ENCODE assay signal across 8 cellular contexts in genomic region chr6:99393698-99394531, GRCh38. TPM values are rescaled to one million over a fixed set of nuclear protein-coding genes. Genes with fewer than 3 reads are reported as not detected.
A peak's percentile ranks its signal among the peaks of the same experiment; 100 is the strongest.
DNase-seq lines count a peak whose midpoint lies in the region; ATAC-seq and TF ChIP-seq lines count a peak whose summit lies in the region.

A gene with protein sequence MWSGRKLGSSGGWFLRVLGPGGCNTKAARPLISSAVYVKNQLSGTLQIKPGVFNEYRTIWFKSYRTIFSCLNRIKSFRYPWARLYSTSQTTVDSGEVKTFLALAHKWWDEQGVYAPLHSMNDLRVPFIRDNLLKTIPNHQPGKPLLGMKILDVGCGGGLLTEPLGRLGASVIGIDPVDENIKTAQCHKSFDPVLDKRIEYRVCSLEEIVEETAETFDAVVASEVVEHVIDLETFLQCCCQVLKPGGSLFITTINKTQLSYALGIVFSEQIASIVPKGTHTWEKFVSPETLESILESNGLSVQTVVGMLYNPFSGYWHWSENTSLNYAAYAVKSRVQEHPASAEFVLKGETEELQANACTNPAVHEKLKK (minus strand): TSS chr6:99394195. CDS start chr6:99394179, 16 bp downstream.

- ATAC-seq in DND-41 (ENCODE audit: insufficient read depth, low read depth) (peak; percentile 78), GM21717 (IDR thresholded peaks at IDR 0.05; ENCODE audit: unreplicated experiment) (peak; percentile 67)

- peak within 1 kb of the TSS; percentile 94 for H3K4me3 Mint-ChIP-seq in nephron progenitor cell
- H3K4me3 Mint-ChIP-seq in stimulated activated naive CD8-positive, alpha-beta T cell treated with anti-CD3 and anti-CD28 coated beads, Interleukin-15, Interleukin-2, amounts not matched to agents 100 ng/mL and 50 ng/mL, for 24 hours, result peak within 1 kb of the TSS; percentile 94

- peak within 1 kb of the TSS; percentile 92 for H2AFZ ChIP-seq in DND-41 (ENCODE audit: low read depth, low read length)

- no peaks in the 10 kb centered on the region for H4K20me1 ChIP-seq in DND-41 (ENCODE audit: insufficient read depth, low read length)

- H3K9ac ChIP-seq in DND-41 (ENCODE audit: low read depth, low read length), result peak within 1 kb of the TSS; percentile 76

- peaks cover 13% of the 10 kb centered on the region for H3K36me3 Mint-ChIP-seq in nephron progenitor cell (ENCODE audit: low read depth)
- peaks cover 4% of the 10 kb centered on the region for H3K36me3 Mint-ChIP-seq in stimulated activated naive CD8-positive, alpha-beta T cell treated with anti-CD3 and anti-CD28 coated beads, Interleukin-15, Interleukin-2, amounts not matched to agents 100 ng/mL and 50 ng/mL, for 24 hours (ENCODE audit: low read depth)

- H3K4me3 ChIP-seq in DND-41 (ENCODE audit: low read depth in 1 of 2, low read length in 2 of 2), result peak within 1 kb of the TSS; percentile 59 to 87
- H3K4me3 ChIP-seq in Jurkat, Clone E6-1 (ENCODE audit: low read length), result peak within 1 kb of the TSS; percentile 84

- peaks cover 18% of the 10 kb centered on the region; the same call in 1 of the 2 replicates for H3K36me3 ChIP-seq in DND-41 (ENCODE audit: insufficient read depth, low read length)

- peak within 1 kb of the TSS; percentile 98 for H3K27ac Mint-ChIP-seq in nephron progenitor cell
- peak within 1 kb of the TSS; percentile 95 for H3K27ac Mint-ChIP-seq in stimulated activated naive CD8-positive, alpha-beta T cell treated with anti-CD3 and anti-CD28 coated beads, Interleukin-15, Interleukin-2, amounts not matched to agents 100 ng/mL and 50 ng/mL, for 24 hours

- H3K79me2 ChIP-seq in DND-41 (ENCODE audit: insufficient read depth, low read length), result peaks cover 16% of the 10 kb centered on the region

- H3K4me1 ChIP-seq in DND-41 (ENCODE audit: insufficient read depth, low read length), result peaks cover 21% of the 10 kb centered on the region

- peak; percentile 77 for DNase-seq in DND-41
- DNase-seq in Jurkat, Clone E6-1 (ENCODE audit: low read depth, low spot score), result peak; percentile 60
- DNase-seq in RPMI8226, result peak; percentile 61
- DNase-seq in activated effector memory CD4-positive, alpha-beta T cell treated with Interleukin-2 at 50 U/mL for 16 hours, result peak; percentile 59
- peak; percentile 29 for DNase-seq in fibroblast of the conjunctiva (ENCODE audit: low read depth)
- peak; percentile 92 for DNase-seq in nephron progenitor cell

- H3K27ac ChIP-seq in DND-41 (ENCODE audit: low read length), result peak within 1 kb of the TSS; percentile 88

- TF ChIP-seq CTCF in DND-41 (IDR thresholded peaks at IDR 0.05; ENCODE audit: borderline replicate concordance, extremely low read depth, low read length, poor library complexity, severe bottlenecking) (no peak), nephron progenitor cell (IDR thresholded peaks at IDR 0.05) (no peak)

- H3K9me3 ChIP-seq in DND-41 (ENCODE audit: insufficient read depth, low read length, severe bottlenecking), result no peaks in the 10 kb centered on the region

- peaks cover 16% of the 10 kb centered on the region for H3K4me1 Mint-ChIP-seq in nephron progenitor cell
- peaks cover 15% of the 10 kb centered on the region for H3K4me1 Mint-ChIP-seq in stimulated activated naive CD8-positive, alpha-beta T cell treated with anti-CD3 and anti-CD28 coated beads, Interleukin-15, Interleukin-2, amounts not matched to agents 100 ng/mL and 50 ng/mL, for 24 hours (ENCODE audit: low read depth)

- no peaks in the 10 kb centered on the region for H3K9me3 Mint-ChIP-seq in nephron progenitor cell
- H3K9me3 Mint-ChIP-seq in stimulated activated naive CD8-positive, alpha-beta T cell treated with anti-CD3 and anti-CD28 coated beads, Interleukin-15, Interleukin-2, amounts not matched to agents 100 ng/mL and 50 ng/mL, for 24 hours, result no peaks in the 10 kb centered on the region

- H3K27me3 Mint-ChIP-seq in nephron progenitor cell (ENCODE audit: low read depth, poor library complexity), result peaks cover under 1% of the 10 kb centered on the region
- no peaks in the 10 kb centered on the region for H3K27me3 Mint-ChIP-seq in stimulated activated naive CD8-positive, alpha-beta T cell treated with anti-CD3 and anti-CD28 coated beads, Interleukin-15, Interleukin-2, amounts not matched to agents 100 ng/mL and 50 ng/mL, for 24 hours

- H3K4me2 ChIP-seq in DND-41 (ENCODE audit: insufficient read depth, low read length), result peak within 1 kb of the TSS; percentile 76

- no peaks in the 10 kb centered on the region for H3K27me3 ChIP-seq in DND-41 (ENCODE audit: insufficient read depth, low read length, poor library complexity)

RNA-seq across cellular contexts. Expression of the gene that starts here (rescaled TPM):
- polyA plus RNA-seq in Jurkat, Clone E6-1 (2012; ENCODE audit: insufficient read depth, insufficient read length), result 13.1 TPM

Comparison
In these comparisons a context has a peak if more than half of its experiments do, and no peak if none do; other contexts are left out.
1. Peak in every context shown above with its lines: DNase-seq, ATAC-seq, H3K4me3 ChIP-seq and H3K27ac ChIP-seq.
2. DNase-seq: peak in every context shown above with its lines; median percentile 92 in nephron progenitor cell; 77 in DND-41; 61 in RPMI8226; 60 in Jurkat, Clone E6-1; 59 in activated effector memory CD4-positive, alpha-beta T cell treated with Interleukin-2 at 50 U/mL for 16 hours; 29 in fibroblast of the conjunctiva.